ENCODE assay signal across 1 cellular context in genomic region chr17:72604518-72604917, GRCh38.
A peak's percentile ranks its signal among the peaks of the same experiment; 100 is the strongest.
TF ChIP-seq lines count a peak whose summit lies in the region.

No MANE protein-coding gene starts in this region.

TF ChIP-seq in HepG2, 621 proteins besides CTCF, POLR2A, EP300 and RAD21 (continued from another document and continues in another):
- TF ChIP-seq ZNF512B (CRISPR knock-in tag; IDR thresholded peaks at IDR 0.05; ENCODE audit: borderline replicate concordance) (no peak), ZNF501 (CRISPR knock-in tag; IDR thresholded peaks at IDR 0.05) (0 out of 2 replicates have a peak, but pooled peaks have one; percentile 44), HMG20B (CRISPR knock-in tag; conservative IDR thresholded peaks at IDR 0.05) (no peak; the same call in 1 of the 2 replicates), KLF11 (CRISPR knock-in tag; IDR thresholded peaks at IDR 0.05) (no peak), SNAPC5 (CRISPR knock-in tag; IDR thresholded peaks at IDR 0.05; ENCODE audit: borderline replicate concordance) (no peak), ZNF530 (CRISPR knock-in tag; IDR thresholded peaks at IDR 0.05; ENCODE audit: low read depth) (no peak), SP4 (CRISPR knock-in tag; IDR thresholded peaks at IDR 0.05) (no peak), ZNF678 (CRISPR knock-in tag; IDR thresholded peaks at IDR 0.05) (no peak), KMT2A (CRISPR knock-in tag; IDR thresholded peaks at IDR 0.05) (no peak), ZSCAN22 (CRISPR knock-in tag; IDR thresholded peaks at IDR 0.05) (no peak), FOXJ3 (CRISPR knock-in tag; IDR thresholded peaks at IDR 0.05; ENCODE audit: borderline replicate concordance) (no peak), NR2F6 (IDR thresholded peaks at IDR 0.05) (peak; percentile 86), NR2F6 (CRISPR knock-in tag; IDR thresholded peaks at IDR 0.05) (peak; percentile 97), ZBTB44 (CRISPR knock-in tag; IDR thresholded peaks at IDR 0.05) (no peak), TGIF2 (CRISPR knock-in tag; IDR thresholded peaks at IDR 0.05) (no peak), ETV6 (CRISPR knock-in tag; conservative IDR thresholded peaks at IDR 0.05) (peak; percentile 97), POLR2G (IDR thresholded peaks at IDR 0.05; ENCODE audit: low read depth, low read length) (no peak), BHLHE40 (IDR thresholded peaks at IDR 0.05; ENCODE audit: low read length) (0 out of 2 replicates have a peak, but pooled peaks have one; percentile 27), ZNF484 (CRISPR knock-in tag; IDR thresholded peaks at IDR 0.05; ENCODE audit: borderline replicate concordance, low read depth) (no peak), ARNTL (CRISPR knock-in tag; IDR thresholded peaks at IDR 0.05) (no peak), ZNF546 (CRISPR knock-in tag; conservative IDR thresholded peaks at IDR 0.05) (no peak), ZBTB10 (CRISPR knock-in tag; IDR thresholded peaks at IDR 0.05; ENCODE audit: borderline replicate concordance) (no peak), ZNF777 (CRISPR knock-in tag; IDR thresholded peaks at IDR 0.05) (no peak), PHF21A (CRISPR knock-in tag; IDR thresholded peaks at IDR 0.05) (peak; percentile 53), ZNF256 (CRISPR knock-in tag; conservative IDR thresholded peaks at IDR 0.05) (no peak), GPN1 (CRISPR knock-in tag; IDR thresholded peaks at IDR 0.05; ENCODE audit: borderline replicate concordance) (no peak), SRY (CRISPR knock-in tag; IDR thresholded peaks at IDR 0.05) (peak; percentile 63; the same call in 1 of the 2 replicates), HOXA7 (CRISPR knock-in tag; IDR thresholded peaks at IDR 0.05) (no peak), JDP2 (CRISPR knock-in tag; IDR thresholded peaks at IDR 0.05; ENCODE audit: borderline replicate concordance) (no peak), ELF4 (CRISPR knock-in tag; IDR thresholded peaks at IDR 0.05; ENCODE audit: borderline replicate concordance) (no peak), ZFP36 (IDR thresholded peaks at IDR 0.05; ENCODE audit: borderline replicate concordance, low read depth, low read length, partially characterized antibody) (no peak), HNRNPK (IDR thresholded peaks at IDR 0.05; ENCODE audit: low read depth, low read length, poor library complexity, severe bottlenecking) (no peak), ASH2L (IDR thresholded peaks at IDR 0.05; ENCODE audit: insufficient read length, low read depth, low read length) (no peak), THYN1 (CRISPR knock-in tag; IDR thresholded peaks at IDR 0.05; ENCODE audit: borderline replicate concordance, low read depth) (no peak), MXD1 (CRISPR knock-in tag; IDR thresholded peaks at IDR 0.05) (no peak), HHEX (CRISPR knock-in tag; IDR thresholded peaks at IDR 0.05) (no peak), PITX1 (CRISPR knock-in tag; IDR thresholded peaks at IDR 0.05) (no peak), SRSF1 (optimal IDR thresholded peaks at IDR 0.05; ENCODE audit: low read depth, low read length) (no peak), ZNF350 (CRISPR knock-in tag; IDR thresholded peaks at IDR 0.05; ENCODE audit: borderline replicate concordance, low read depth) (peak; percentile 64; the same call in 1 of the 2 replicates), ZNF737 (CRISPR knock-in tag; IDR thresholded peaks at IDR 0.05; ENCODE audit: borderline replicate concordance) (no peak), BCL6 (CRISPR knock-in tag; IDR thresholded peaks at IDR 0.05) (peak; percentile 95), ZNF576 (CRISPR knock-in tag; IDR thresholded peaks at IDR 0.05) (no peak), ZNF274 (CRISPR knock-in tag; IDR thresholded peaks at IDR 0.05) (0 out of 2 replicates have a peak, but pooled peaks have one; percentile 21), DNMT3B (CRISPR knock-in tag; conservative IDR thresholded peaks at IDR 0.05) (peak; percentile 76; the same call in 1 of the 2 replicates), PRDM10 (CRISPR knock-in tag; IDR thresholded peaks at IDR 0.05; ENCODE audit: low read depth) (no peak), ZSCAN25 (CRISPR knock-in tag; IDR thresholded peaks at IDR 0.05) (peak; percentile 49; the same call in 1 of the 2 replicates), ZNF251 (CRISPR knock-in tag; IDR thresholded peaks at IDR 0.05) (no peak), CEBPB (IDR thresholded peaks at IDR 0.05; ENCODE audit: borderline replicate concordance, low read depth, low read length) (no peak), KLF9 (CRISPR knock-in tag; IDR thresholded peaks at IDR 0.05; ENCODE audit: low read depth) (no peak), ZNF326 (CRISPR knock-in tag; IDR thresholded peaks at IDR 0.05; ENCODE audit: borderline replicate concordance) (no peak), JUN (CRISPR knock-in tag; IDR thresholded peaks at IDR 0.05) (no peak), MEIS2 (CRISPR knock-in tag; IDR thresholded peaks at IDR 0.05) (peak; percentile 50; the same call in 1 of the 2 replicates), ZNF672 (CRISPR knock-in tag; IDR thresholded peaks at IDR 0.05) (no peak), TRIM22 (IDR thresholded peaks at IDR 0.05) (no peak), HNF1B (CRISPR knock-in tag; IDR thresholded peaks at IDR 0.05) (peak; percentile 72)
